Comparison of ENCODE assay signal across 15 cellular contexts in genomic region chr16:78005881-78006280, GRCh38. TPM values are rescaled to one million over a fixed set of nuclear protein-coding genes. Genes with fewer than 3 reads are reported as not detected.
DNase-seq lines count a peak whose midpoint lies in the region; ATAC-seq and TF ChIP-seq lines count a peak whose summit lies in the region.
"Had no signal": no experiment of that assay in that cellular context is flagged by ENCODE, and none has a peak within 500 bp of the region (broad histone marks: within the 10 kb centered on the region; RNA-seq: fewer than 3 reads in every experiment).

No MANE protein-coding gene starts in this region.

- in situ Hi-C loops in SK-MEL-5 (cut with HindIII; ENCODE audit: low pct_unique_long_range_greater_than_20kb, low sequenced_read_pairs), result no loop called here

- H3K9me3 ChIP-seq in breast epithelium (no peaks in the 10 kb centered on the region), upper lobe of left lung (no peaks in the 10 kb centered on the region)
- H3K9me3 ChIP-seq: prostate gland had no signal

- intact Hi-C loops in MCF 10A (cut with micrococcal nuclease), result no loop called here
- intact Hi-C loops in breast epithelium (cut with DNase I; ENCODE audit: low total_unique reads), result no loop called here

- H3K36me3 ChIP-seq in breast epithelium (no peaks in the 10 kb centered on the region), upper lobe of left lung (no peaks in the 10 kb centered on the region)
- H3K36me3 ChIP-seq: cardiac muscle cell, prostate gland had no signal

- no peaks in the 10 kb centered on the region for H3K4me1 ChIP-seq in breast epithelium
- no peaks in the 10 kb centered on the region for H3K4me1 ChIP-seq in upper lobe of left lung
- H3K4me1 ChIP-seq: foreskin keratinocyte, prostate gland had no signal

- H3K4me3 ChIP-seq in breast epithelium (no peak overlapping the region), retinal pigment epithelial cell (ENCODE audit: low read length) (no peak overlapping the region), upper lobe of left lung (no peak overlapping the region)
- H3K4me3 ChIP-seq: cardiac muscle cell, prostate gland had no signal

- H3K4me1 Mint-ChIP-seq in MCF 10A (ENCODE audit: insufficient read depth, unreplicated experiment), result peaks cover 7% of the 10 kb centered on the region
- no peaks in the 10 kb centered on the region for H3K4me1 Mint-ChIP-seq in HFFc6 (ENCODE audit: low read depth)

- TF ChIP-seq POLR2A in breast epithelium (IDR thresholded peaks at IDR 0.05) (no peak), upper lobe of left lung (IDR thresholded peaks at IDR 0.05) (no peak)

- peaks cover 7% of the 10 kb centered on the region for H3K36me3 Mint-ChIP-seq in MCF 10A (ENCODE audit: insufficient read depth, unreplicated experiment)
- no peaks in the 10 kb centered on the region for H3K36me3 Mint-ChIP-seq in HFFc6 (ENCODE audit: low read depth)

- no peak overlapping the region for H3K27ac ChIP-seq in breast epithelium
- no peak overlapping the region for H3K27ac ChIP-seq in upper lobe of left lung
- H3K27ac ChIP-seq: cardiac muscle cell, foreskin keratinocyte, prostate gland had no signal

- H3K27me3 Mint-ChIP-seq in MCF 10A (ENCODE audit: insufficient read depth, unreplicated experiment) (no peaks in the 10 kb centered on the region), HFFc6 (ENCODE audit: insufficient read depth) (no peaks in the 10 kb centered on the region; the same call in 1 of the 2 replicates)

- H3K27me3 ChIP-seq in breast epithelium (peaks cover 0 to 3% of the 10 kb centered on the region in 2 donors), upper lobe of left lung (no peaks in the 10 kb centered on the region)
- H3K27me3 ChIP-seq: cardiac muscle cell, foreskin keratinocyte had no signal

- WGBS in upper lobe of left lung, 2 donors, result 74 to 79% methylated on average over 4 to 5 of the region's 5 CpGs

- POLR2A ChIA-PET in MCF 10A (lab: Yijun Ruan, JAX), result no interaction called here

- no peak for TF ChIP-seq EP300 in upper lobe of left lung (IDR thresholded peaks at IDR 0.05)

- H3K9me3 Mint-ChIP-seq in MCF 10A (ENCODE audit: unreplicated experiment) (no peaks in the 10 kb centered on the region), HFFc6 (peaks cover 14% of the 10 kb centered on the region; the same call in 1 of the 2 replicates)

- ATAC-seq in upper lobe of left lung (ENCODE audit: low FRiP score in 2 of 2), result no peak
- ATAC-seq: foreskin keratinocyte, left ventricle myocardium superior had no signal

- TF ChIP-seq CTCF in MCF 10A (IDR thresholded peaks at IDR 0.05; ENCODE audit: unreplicated experiment), result no peak
- TF ChIP-seq CTCF in breast epithelium (IDR thresholded peaks at IDR 0.05), result no peak
- peak; percentile 26 for TF ChIP-seq CTCF in HFFc6 (IDR thresholded peaks at IDR 0.05)
- TF ChIP-seq CTCF in retinal pigment epithelial cell (conservative IDR thresholded peaks at IDR 0.05; ENCODE audit: low read depth, low read length), result peak; percentile 16
- no peak for TF ChIP-seq CTCF in upper lobe of left lung (IDR thresholded peaks at IDR 0.05)

- H3K27ac Mint-ChIP-seq in MCF 10A (ENCODE audit: low read depth, unreplicated experiment) (no peak overlapping the region), HFFc6 (no peak overlapping the region)

- BruUV-seq in MCF 10A (replicated peaks; lab: Mats Ljungman, UMichigan), result no TSS peak

- CTCF ChIA-PET in MCF 10A (lab: Yijun Ruan, JAX), result interaction anchor here (1.0 to 6.4 kb wide), 2 partner anchors 94 to 331 kb away, joined by 3 to 49 read pairs; partner anchors contain the start of gene WWOX

- H3K4me3 Mint-ChIP-seq in MCF 10A (ENCODE audit: unreplicated experiment) (no peak overlapping the region), HFFc6 (no peak overlapping the region)

- DNase-seq in MCF 10A (ENCODE audit: unreplicated experiment) (peak; percentile 53), breast epithelium (ENCODE audit: low spot score in 2 of 2) (no peak), HFFc6 (no peak), SK-MEL-5 (ENCODE audit: low read depth, low spot score) (peak; percentile 61), retinal pigment epithelial cell (ENCODE audit: low read depth) (no peak), upper lobe of left lung (no peak), NCI-H1436 (lab: John Stamatoyannopoulos, UW) (no peak), KG1 (lab: John Stamatoyannopoulos, UW) (no peak)
- DNase-seq: activated CD8-positive, alpha-beta memory T cell treated with anti-CD3 and anti-CD28 coated beads, Interleukin-2, amount 50 U/mL, for 4 hours; foreskin keratinocyte; left ventricle myocardium superior; SIG-M5 had no signal

RNA-seq across cellular contexts. Expression of gene CLEC3A, which starts 16.5 kb away (rescaled TPM):
- total RNA-seq in MCF 10A (2022) (not detected in 2 replicates), breast epithelium (under 1 TPM in 1 of 3 donors, not detected in 2; 0.66 TPM), upper lobe of left lung (not detected)
- not detected for total RNA-seq in HFFc6 (2021; fragmentation: NEBNext Ultra II Directional; extraction: Animal tissue kit (Norgen Biotek cat#: 25700))
- not detected in 2 replicates for total RNA-seq in SK-MEL-5 (2014; rRNA removed; shearing (Covaris generic))
- polyA plus RNA-seq in SK-MEL-5 (2015; cell fraction: cytosol; rRNA removed), result not detected in 2 replicates
- polyA plus RNA-seq in SK-MEL-5 (2015; cell fraction: nucleus; rRNA removed), result not detected in 2 replicates
- total RNA-seq: cardiac muscle cell, foreskin keratinocyte, left ventricle myocardium superior, ureter had no signal
- polyA plus RNA-seq: cardiac muscle cell, foreskin keratinocyte had no signal

Comparison
In these comparisons a context has a peak if more than half of its experiments do, and no peak if none do; other contexts are left out.
1. DNase-seq: peak in MCF 10A (single experiment) and SK-MEL-5 (single experiment); none in breast epithelium (0 of 2), HFFc6 (single experiment), retinal pigment epithelial cell (single experiment), upper lobe of left lung (0 of 2), NCI-H1436 (single experiment) and KG1 (single experiment).
2. CTCF ChIP-seq: peak in HFFc6 (single experiment) and retinal pigment epithelial cell (single experiment); none in MCF 10A (single experiment), breast epithelium (0 of 3) and upper lobe of left lung (0 of 6).